In genomic region chr4:61678297-61678696, GRCh38 we compare ENCODE assay signal across 35 cellular contexts.
"Had no signal": no experiment of that assay in that cellular context is flagged by ENCODE, and none has a peak within 500 bp of the region (broad histone marks: within the 10 kb centered on the region; RNA-seq: fewer than 3 reads in every experiment).

No MANE protein-coding gene starts in this region.

- H3K4me3 ChIP-seq: MG63 had no signal

- H3K27ac ChIP-seq: KMS-11 had no signal

- H3K9ac ChIP-seq: KMS-11 had no signal

- H3K9me3 ChIP-seq: MG63 had no signal

- H3K36me3 ChIP-seq: MG63 had no signal

- DNase-seq: Karpas-422, Kasumi-1, KG1, MG63, MM.1S, MV-4-11, NCI-H1048, NCI-H1092, NCI-H1092 treated with DMSO at 0.1 percent for 48 hours, NCI-H1105, NCI-H1105 treated with DMSO at 0.1 percent for 48 hours, NCI-H1417, NCI-H1417 treated with DMSO at 0.1 percent for 48 hours, NCI-H1436, NCI-H1436 treated with DMSO at 0.1 percent for 48 hours, NCI-H146, NCI-H1694, NCI-H1694 treated with DMSO at 0.1 percent for 48 hours, NCI-H187, NCI-H187 treated with DMSO at 0.1 percent for 48 hours, NCI-H1930, NCI-H2029, NCI-H2029 treated with DMSO at 0.1 percent for 48 hours, NCI-H2081, NCI-H2081 treated with DMSO at 0.1 percent for 48 hours, NCI-H2107, NCI-H2171, NCI-H2171 treated with DMSO at 0.1 percent for 48 hours, NCI-H2227 treated with DMSO at 0.1 percent for 48 hours, NCI-H226, NCI-H446, NCI-H446 treated with DMSO at 0.1 percent for 48 hours, NCI-H510A, NCI-H510A treated with DMSO at 0.1 percent for 48 hours had no signal
